ENCODE assay signal across 26 cellular contexts in genomic region chr10:25629333-25629732, GRCh38.
"Had no signal": no experiment of that assay in that cellular context is flagged by ENCODE, and none has a peak within 500 bp of the region (broad histone marks: within the 10 kb centered on the region; RNA-seq: fewer than 3 reads in every experiment).

No MANE protein-coding gene starts in this region.

- H3K4me3 ChIP-seq: stomach, suprapubic skin, testis, thoracic aorta, thyroid gland, tibial artery, tibial nerve, transverse colon, upper lobe of left lung, upper lobe of right lung, uterus, vagina had no signal

- H3K9me3 ChIP-seq: suprapubic skin, testis, thoracic aorta, thyroid gland, tibial artery, transverse colon, upper lobe of left lung, upper lobe of right lung, uterus, vagina had no signal

- ATAC-seq: stimulated activated effector memory CD8-positive, alpha-beta T cell treated with anti-CD3 and anti-CD28 coated beads, Interleukin-12 subunit alpha, Interleukin-12 subunit beta, amount 100 ng/mL, for 72 hours; stimulated activated memory B cell treated with anti-CD40 and anti-IgM and Interleukin-4, amounts not matched to agents 10 μg/mL and 1 μg/mL and 100 μg/mL, for 72 hours; stimulated activated naive B cell treated with anti-CD40 and anti-IgM and Interleukin-4, amounts not matched to agents 10 μg/mL and 1 μg/mL and 100 μg/mL, for 72 hours; stimulated activated naive CD8-positive, alpha-beta T cell treated with anti-CD3 and anti-CD28 coated beads, Interleukin-15, amount 100 ng/mL, for 72 hours; stimulated activated naive CD8-positive, alpha-beta T cell treated with anti-CD3 and anti-CD28 coated beads, Interleukin-15, Interleukin-2, amounts not matched to agents 100 U/mL and 50 U/mL, for 24 hours; upper lobe of right lung had no signal

- DNase-seq: stimulated activated CD4-positive, alpha-beta T cell treated with anti-CD3 and anti-CD28 coated beads, Interleukin-2, amount 100 ng/mL, for 48 hours; stimulated activated CD4-positive, alpha-beta T cell treated with anti-CD3 and anti-CD28 coated beads, Interleukin-4, amount 100 ng/mL, for 1 hour; stimulated activated CD4-positive, alpha-beta T cell treated with anti-CD3 and anti-CD28 coated beads, Interleukin-4, amount 100 ng/mL, for 24 hours; stimulated activated CD4-positive, alpha-beta T cell treated with anti-CD3 and anti-CD28 coated beads, Interleukin-4, amount 100 ng/mL, for 4 hours; stimulated activated CD8-positive, alpha-beta memory T cell treated with anti-CD3 and anti-CD28 coated beads, Interleukin-4, amount 100 ng/mL, for 48 hours; stimulated activated naive B cell treated with anti-CD40 and anti-IgM and Interleukin-4, amounts not matched to agents 10 μg/mL and 1 μg/mL and 100 μg/mL, for 72 hours; stimulated activated naive CD4-positive, alpha-beta T cell; stimulated activated naive CD4-positive, alpha-beta T cell treated with Interleukin-2 at 50 U/mL for 16 hours; stimulated activated naive CD8-positive, alpha-beta T cell treated with anti-CD3 and anti-CD28 coated beads, Interleukin-15, amount 100 ng/mL, for 72 hours; stimulated activated naive CD8-positive, alpha-beta T cell treated with anti-CD3 and anti-CD28 coated beads, Interleukin-15, Interleukin-2, amounts not matched to agents 100 U/mL and 50 U/mL, for 24 hours; stomach; testis; thyroid gland; tibial artery; transverse colon; trophoblast cell; upper lobe of left lung; upper lobe of right lung; uterus had no signal

- H3K36me3 ChIP-seq: stomach, suprapubic skin, thoracic aorta, thyroid gland, tibial artery, tibial nerve, transverse colon, upper lobe of left lung, upper lobe of right lung, uterus, vagina had no signal

- FAIRE-seq: urothelium cell line had no signal

- H3K27ac ChIP-seq: stomach, suprapubic skin, testis, thoracic aorta, thyroid gland, tibial artery, tibial nerve, transverse colon, upper lobe of left lung, upper lobe of right lung, uterus, vagina had no signal

- H3K4me1 ChIP-seq: stomach, suprapubic skin, testis, thyroid gland, tibial artery, tibial nerve, transverse colon, upper lobe of left lung, upper lobe of right lung, uterus, vagina had no signal

- H3K27me3 ChIP-seq: stomach, suprapubic skin, testis, thyroid gland, tibial artery, tibial nerve, transverse colon, upper lobe of left lung, upper lobe of right lung, uterus, vagina had no signal
